In the genomic region with DNA sequence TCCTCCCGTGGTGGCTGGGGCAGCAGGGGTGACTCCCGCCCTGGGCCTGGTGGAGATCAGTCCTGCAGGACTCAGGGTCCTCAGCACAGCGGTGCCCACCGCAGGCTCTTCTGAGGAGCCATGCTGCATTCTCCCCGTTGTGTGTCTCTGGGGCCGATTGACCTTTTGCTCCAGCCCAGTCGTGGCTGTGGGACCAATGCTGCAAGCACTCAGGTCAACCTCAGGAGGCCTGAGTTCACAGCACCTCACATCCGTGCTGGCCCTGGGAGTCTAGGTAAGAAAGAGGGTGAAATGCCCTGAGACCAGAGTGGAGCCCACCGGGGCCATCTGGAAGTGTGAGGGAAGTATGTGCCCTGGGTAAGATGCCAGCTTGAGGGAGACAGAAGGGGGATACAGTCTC, we compare ENCODE assay signal across 18 cellular contexts.
DNase-seq lines count a peak whose midpoint lies in the region; ATAC-seq and TF ChIP-seq lines count a peak whose summit lies in the region.
"Had no signal": no experiment of that assay in that cellular context is flagged by ENCODE, and none has a peak within 500 bp of the region (broad histone marks: within the 10 kb centered on the region; RNA-seq: fewer than 3 reads in every experiment).

No MANE protein-coding gene starts in this region.

- H4K12ac ChIP-seq in trophoblast cell (ENCODE audit: low read depth, low read length), result no peak overlapping the region

- intact Hi-C loops in esophagus squamous epithelium (cut with DNase I), result no loop called here

- H2AFZ ChIP-seq in trophoblast cell (ENCODE audit: insufficient read depth, low read length, poor library complexity), result no peak overlapping the region
- H2AFZ ChIP-seq: GM23248 had no signal

- H2AK5ac ChIP-seq in trophoblast cell (ENCODE audit: low read length), result no peak overlapping the region

- H3K4me3 ChIP-seq in trophoblast cell (ENCODE audit: low read depth, low read length), result no peak overlapping the region
- H3K4me3 ChIP-seq in esophagus squamous epithelium, result no peak overlapping the region
- no peak overlapping the region for H3K4me3 ChIP-seq in CD8-positive, alpha-beta memory T cell (ENCODE audit: low read length)
- H3K4me3 ChIP-seq: A549, GM23248 had no signal

- H3K27me3 ChIP-seq in trophoblast cell (ENCODE audit: insufficient read depth, low read length) (no peaks in the 10 kb centered on the region), esophagus squamous epithelium (peaks cover 0 to 37% (median 0%) of the 10 kb centered on the region in 4 donors)
- H3K27me3 ChIP-seq in CD8-positive, alpha-beta memory T cell (ENCODE audit: insufficient read depth, low read length, poor library complexity, severe bottlenecking), result no peaks in the 10 kb centered on the region

- no peak overlapping the region for H3K9ac ChIP-seq in trophoblast cell (ENCODE audit: low read length)
- H3K9ac ChIP-seq: GM23248 had no signal

- H3K4ac ChIP-seq in trophoblast cell (ENCODE audit: low read depth, low read length), result no peak overlapping the region

- H3K27ac Mint-ChIP-seq in activated naive CD8-positive, alpha-beta T cell treated with anti-CD3 and anti-CD28 coated beads, Interleukin-2, amount 50 U/mL, for 24 hours, result no peak overlapping the region
- H3K27ac Mint-ChIP-seq in activated naive CD8-positive, alpha-beta T cell treated with anti-CD3 and anti-CD28 coated beads for 36 hours, result no peak overlapping the region
- no peak overlapping the region for H3K27ac Mint-ChIP-seq in activated naive CD4-positive, alpha-beta T cell treated with anti-CD3 and anti-CD28 coated beads, Interleukin-2, amount 10 ng/mL, durations not matched to agents 7 days and 5 days
- H3K27ac Mint-ChIP-seq in CD8-positive, alpha-beta memory T cell, result no peak overlapping the region
- H3K27ac Mint-ChIP-seq: CD4-positive, alpha-beta T cell; HFFc6 had no signal

- H3K9me3 Mint-ChIP-seq in activated naive CD8-positive, alpha-beta T cell treated with anti-CD3 and anti-CD28 coated beads, Interleukin-2, amount 50 U/mL, for 24 hours, result no peaks in the 10 kb centered on the region
- H3K9me3 Mint-ChIP-seq in activated naive CD8-positive, alpha-beta T cell treated with anti-CD3 and anti-CD28 coated beads for 36 hours, result no peaks in the 10 kb centered on the region
- no peaks in the 10 kb centered on the region for H3K9me3 Mint-ChIP-seq in activated naive CD4-positive, alpha-beta T cell treated with anti-CD3 and anti-CD28 coated beads, Interleukin-2, amount 10 ng/mL, durations not matched to agents 7 days and 5 days
- H3K9me3 Mint-ChIP-seq in CD8-positive, alpha-beta memory T cell, result no peaks in the 10 kb centered on the region
- H3K9me3 Mint-ChIP-seq: CD4-positive, alpha-beta T cell had no signal

- no peak for TF ChIP-seq CTCF in esophagus squamous epithelium (IDR thresholded peaks at IDR 0.05)

- H2BK12ac ChIP-seq in trophoblast cell (ENCODE audit: low read length), result peak overlapping the region; percentile 24

- H3K23ac ChIP-seq in trophoblast cell (ENCODE audit: low read length), result no peak overlapping the region

- H3K4me1 ChIP-seq in trophoblast cell (ENCODE audit: control insufficient read depth in 1 of 2, insufficient read depth in 2 of 2, low read length in 2 of 2) (peaks cover 2 to 3% of the 10 kb centered on the region in 2 experiments), esophagus squamous epithelium (no peaks in the 10 kb centered on the region)
- no peaks in the 10 kb centered on the region for H3K4me1 ChIP-seq in CD8-positive, alpha-beta memory T cell (ENCODE audit: insufficient read depth, low read length)
- H3K4me1 ChIP-seq: A549 had no signal

- no peak overlapping the region for H4K8ac ChIP-seq in trophoblast cell (ENCODE audit: low read depth, low read length)

- H3K36me3 Mint-ChIP-seq in activated naive CD8-positive, alpha-beta T cell treated with anti-CD3 and anti-CD28 coated beads, Interleukin-2, amount 50 U/mL, for 24 hours (ENCODE audit: low read depth), result no peaks in the 10 kb centered on the region
- no peaks in the 10 kb centered on the region for H3K36me3 Mint-ChIP-seq in activated naive CD8-positive, alpha-beta T cell treated with anti-CD3 and anti-CD28 coated beads for 36 hours
- no peaks in the 10 kb centered on the region for H3K36me3 Mint-ChIP-seq in activated naive CD4-positive, alpha-beta T cell treated with anti-CD3 and anti-CD28 coated beads, Interleukin-2, amount 10 ng/mL, durations not matched to agents 7 days and 5 days
- H3K36me3 Mint-ChIP-seq in CD8-positive, alpha-beta memory T cell, result no peaks in the 10 kb centered on the region

- WGBS in trophoblast cell (ENCODE audit: extremely low coverage, insufficient coverage, insufficient read length), result no CpG with 5 or more reads among the region's 9 CpGs
- 73 to 78% methylated on average over 4 to 5 of the region's 9 CpGs for WGBS in esophagus squamous epithelium, 2 donors

- H3K36me3 ChIP-seq in KOPT-K1 (ENCODE audit: insufficient read depth, low read length), result no peaks in the 10 kb centered on the region
- H3K36me3 ChIP-seq in trophoblast cell (ENCODE audit: control insufficient read depth in 1 of 2, insufficient read depth in 2 of 2, low read length in 2 of 2), result no peaks in the 10 kb centered on the region
- no peaks in the 10 kb centered on the region for H3K36me3 ChIP-seq in esophagus squamous epithelium
- no peaks in the 10 kb centered on the region for H3K36me3 ChIP-seq in CD8-positive, alpha-beta memory T cell (ENCODE audit: insufficient read depth, low read length)

- H3K4me3 Mint-ChIP-seq in activated naive CD8-positive, alpha-beta T cell treated with anti-CD3 and anti-CD28 coated beads, Interleukin-2, amount 50 U/mL, for 24 hours, result no peak overlapping the region
- no peak overlapping the region for H3K4me3 Mint-ChIP-seq in activated naive CD8-positive, alpha-beta T cell treated with anti-CD3 and anti-CD28 coated beads for 36 hours
- H3K4me3 Mint-ChIP-seq in activated naive CD4-positive, alpha-beta T cell treated with anti-CD3 and anti-CD28 coated beads, Interleukin-2, amount 10 ng/mL, durations not matched to agents 7 days and 5 days, result no peak overlapping the region
- H3K4me3 Mint-ChIP-seq in CD8-positive, alpha-beta memory T cell, result no peak overlapping the region
- H3K4me3 Mint-ChIP-seq: CD4-positive, alpha-beta T cell; HFFc6 had no signal

- TF ChIP-seq POLR2A in esophagus squamous epithelium (IDR thresholded peaks at IDR 0.05), result no peak

- no peaks in the 10 kb centered on the region for H3K4me1 Mint-ChIP-seq in activated naive CD8-positive, alpha-beta T cell treated with anti-CD3 and anti-CD28 coated beads, Interleukin-2, amount 50 U/mL, for 24 hours
- H3K4me1 Mint-ChIP-seq in activated naive CD8-positive, alpha-beta T cell treated with anti-CD3 and anti-CD28 coated beads for 36 hours, result peaks cover 1% of the 10 kb centered on the region
- H3K4me1 Mint-ChIP-seq in activated naive CD4-positive, alpha-beta T cell treated with anti-CD3 and anti-CD28 coated beads, Interleukin-2, amount 10 ng/mL, durations not matched to agents 7 days and 5 days, result no peaks in the 10 kb centered on the region
- H3K4me1 Mint-ChIP-seq in CD8-positive, alpha-beta memory T cell, result no peaks in the 10 kb centered on the region

- H3K79me1 ChIP-seq in trophoblast cell (ENCODE audit: low read length), result no peaks in the 10 kb centered on the region

- H4K91ac ChIP-seq in trophoblast cell (ENCODE audit: low read depth, low read length), result no peak overlapping the region

- H2BK5ac ChIP-seq in trophoblast cell (ENCODE audit: low read depth, low read length, poor library complexity), result no peak overlapping the region

- peak overlapping the region; percentile 80 for H3K27ac ChIP-seq in KOPT-K1 (ENCODE audit: low read depth, low read length, poor library complexity, severe bottlenecking)
- no peak overlapping the region for H3K27ac ChIP-seq in trophoblast cell (ENCODE audit: low read depth, low read length)
- H3K27ac ChIP-seq in esophagus squamous epithelium, result no peak overlapping the region
- no peak overlapping the region for H3K27ac ChIP-seq in CD8-positive, alpha-beta memory T cell (ENCODE audit: low read depth, low read length)
- H3K27ac ChIP-seq: 22Rv1, A549, C4-2B, GM23248 had no signal

- H3K9me3 ChIP-seq in KOPT-K1 (ENCODE audit: insufficient read depth, low read length, poor library complexity, severe bottlenecking) (no peaks in the 10 kb centered on the region), trophoblast cell (ENCODE audit: insufficient read depth, low read depth, low read length) (no peaks in the 10 kb centered on the region), esophagus squamous epithelium (no peaks in the 10 kb centered on the region)
- no peaks in the 10 kb centered on the region for H3K9me3 ChIP-seq in CD8-positive, alpha-beta memory T cell (ENCODE audit: low read length)
- H3K9me3 ChIP-seq: A549 had no signal

- H3K18ac ChIP-seq in trophoblast cell (ENCODE audit: low read length), result no peak overlapping the region

- no peaks in the 10 kb centered on the region for H3K79me2 ChIP-seq in trophoblast cell (ENCODE audit: control insufficient read depth, insufficient read depth, low read length, poor library complexity)

- H3K14ac ChIP-seq in trophoblast cell (ENCODE audit: low read length), result no peak overlapping the region

- CTCF ChIA-PET in activated naive CD4-positive, alpha-beta T cell treated with anti-CD3 and anti-CD28 coated beads, Interleukin-2, amount 10 ng/mL, durations not matched to agents 7 days and 5 days (lab: Charles Lee), result no interaction called here
- CTCF ChIA-PET in CD8-positive, alpha-beta memory T cell (lab: Charles Lee), result no interaction called here

- POLR2A ChIA-PET in CD8-positive, alpha-beta memory T cell (lab: Charles Lee), result no interaction called here

- ATAC-seq in activated naive CD8-positive, alpha-beta T cell treated with anti-CD3 and anti-CD28 coated beads, Interleukin-2, amount 50 U/mL, for 24 hours, result peak; percentile 29
- ATAC-seq: A549, HCT116 had no signal

- no peak for DNase-seq in activated naive CD8-positive, alpha-beta T cell treated with anti-CD3 and anti-CD28 coated beads, Interleukin-2, amount 50 U/mL, for 24 hours
- DNase-seq in activated naive CD8-positive, alpha-beta T cell treated with anti-CD3 and anti-CD28 coated beads for 36 hours, result no peak
- DNase-seq in mesenteric fat pad (ENCODE audit: low spot score) (peak; percentile 81), trophoblast cell (no peak), esophagus squamous epithelium (lab: John Stamatoyannopoulos, UW) (no peak)
- DNase-seq in activated naive CD4-positive, alpha-beta T cell treated with anti-CD3 and anti-CD28 coated beads, Interleukin-2, amount 10 ng/mL, durations not matched to agents 7 days and 5 days, result no peak
- DNase-seq in CD8-positive, alpha-beta memory T cell, result no peak
- DNase-seq: AML-193; CD4-positive, alpha-beta T cell; DMS 273 treated with DMSO at 0.1 percent for 48 hours; DMS53; GM23248; HFFc6 had no signal

- no peak overlapping the region for H2BK120ac ChIP-seq in trophoblast cell (ENCODE audit: insufficient read depth, low read length, poor library complexity)

- peaks cover 27% of the 10 kb centered on the region for H3K27me3 Mint-ChIP-seq in activated naive CD8-positive, alpha-beta T cell treated with anti-CD3 and anti-CD28 coated beads, Interleukin-2, amount 50 U/mL, for 24 hours
- H3K27me3 Mint-ChIP-seq in activated naive CD8-positive, alpha-beta T cell treated with anti-CD3 and anti-CD28 coated beads for 36 hours, result peaks cover 15% of the 10 kb centered on the region
- peaks cover 14% of the 10 kb centered on the region for H3K27me3 Mint-ChIP-seq in activated naive CD4-positive, alpha-beta T cell treated with anti-CD3 and anti-CD28 coated beads, Interleukin-2, amount 10 ng/mL, durations not matched to agents 7 days and 5 days
- peaks cover 9 to 40% of the 10 kb centered on the region in 2 donors for H3K27me3 Mint-ChIP-seq in CD8-positive, alpha-beta memory T cell

- no peak overlapping the region for H3K4me2 ChIP-seq in trophoblast cell (ENCODE audit: low read length)
- H3K4me2 ChIP-seq: A549 had no signal
